In genomic region chr15:71634820-71635219, GRCh38 we compare ENCODE assay signal across 11 cellular contexts.
A peak's percentile ranks its signal among the peaks of the same experiment; 100 is the strongest.
DNase-seq lines count a peak whose midpoint lies in the region; ATAC-seq and TF ChIP-seq lines count a peak whose summit lies in the region.
"Had no signal": no experiment of that assay in that cellular context is flagged by ENCODE, and none has a peak within 500 bp of the region (broad histone marks: within the 10 kb centered on the region; RNA-seq: fewer than 3 reads in every experiment).

No MANE protein-coding gene starts in this region.

- H3K4me3 ChIP-seq in HUES48 (ENCODE audit: low read depth, low read length) (no peak overlapping the region), cardiac fibroblast (replicated peaks in 1 of 2; ENCODE audit: low read depth in 2 of 2, low read length in 2 of 2) (no peak overlapping the region), neuronal stem cell (ENCODE audit: low read length in 2 of 2) (no peak overlapping the region), sigmoid colon (no peak overlapping the region), GM23248 (no peak overlapping the region)
- H3K4me3 ChIP-seq: Peyer's patch had no signal

- H4K8ac ChIP-seq in neuronal stem cell (ENCODE audit: low read depth, low read length) = no peak overlapping the region

- DNase-seq in NCI-H2227 treated with DMSO at 0.1 percent for 48 hours (lab: John Stamatoyannopoulos, UW) (peak; percentile 78), cardiac fibroblast (ENCODE audit: low read depth in 2 of 2) (peak; percentile 17 to 33), neuronal stem cell (ENCODE audit: low spot score) (peak; percentile 21), sigmoid colon (no peak), GM23248 (no peak)
- DNase-seq: activated CD4-positive, CD25-positive, alpha-beta regulatory T cell; DND-41; Kasumi-1; Peyer's patch had no signal

- H3K4ac ChIP-seq in neuronal stem cell (ENCODE audit: low read length) = no peak overlapping the region

- no peaks in the 10 kb centered on the region for H3K36me3 ChIP-seq in HUES48 (ENCODE audit: control insufficient read depth, insufficient read depth, low read length)
- H3K36me3 ChIP-seq in neuronal stem cell (replicated peaks in 1 of 2; ENCODE audit: control insufficient read depth in 2 of 2, insufficient read depth in 2 of 2, low read length in 2 of 2) = no peaks in the 10 kb centered on the region
- no peaks in the 10 kb centered on the region for H3K36me3 ChIP-seq in sigmoid colon
- no peaks in the 10 kb centered on the region for H3K36me3 ChIP-seq in GM23248 (ENCODE audit: low read depth)
- H3K36me3 ChIP-seq: Peyer's patch had no signal

- H3K9me3 ChIP-seq in HUES48 (ENCODE audit: control insufficient read depth, insufficient read depth, low read length) (no peaks in the 10 kb centered on the region), neuronal stem cell (replicated peaks in 1 of 2; ENCODE audit: control insufficient read depth in 2 of 2, insufficient read depth in 1 of 2, low read depth in 1 of 2, low read length in 2 of 2) (no peaks in the 10 kb centered on the region), sigmoid colon (no peaks in the 10 kb centered on the region), GM23248 (ENCODE audit: low read depth) (no peaks in the 10 kb centered on the region)
- H3K9me3 ChIP-seq: Peyer's patch had no signal

- no peak overlapping the region for H2AFZ ChIP-seq in neuronal stem cell (ENCODE audit: low read length)
- H2AFZ ChIP-seq in GM23248 = no peak overlapping the region

- H3K27ac ChIP-seq in HUES48 (ENCODE audit: low read depth, low read length) (peak overlapping the region; percentile 25), neuronal stem cell (replicated peaks; ENCODE audit: low read length) (no peak overlapping the region), sigmoid colon (no peak overlapping the region), GM23248 (no peak overlapping the region)
- H3K27ac ChIP-seq: Peyer's patch had no signal

- in situ Hi-C loops in GM23248 (cut with MboI) = no loop called here

- no peak overlapping the region for H4K91ac ChIP-seq in neuronal stem cell (ENCODE audit: low read depth, low read length, poor library complexity)

- no peak overlapping the region for H2BK15ac ChIP-seq in neuronal stem cell (ENCODE audit: low read length)

- H3K27me3 ChIP-seq in HUES48 (ENCODE audit: control insufficient read depth, insufficient read depth, low read length) = no peaks in the 10 kb centered on the region
- no peaks in the 10 kb centered on the region for H3K27me3 ChIP-seq in neuronal stem cell (ENCODE audit: control insufficient read depth in 3 of 3, insufficient read depth in 3 of 3, low read depth in 1 of 3, low read length in 3 of 3)
- no peaks in the 10 kb centered on the region for H3K27me3 ChIP-seq in sigmoid colon
- no peaks in the 10 kb centered on the region for H3K27me3 ChIP-seq in GM23248 (replicated peaks; ENCODE audit: insufficient read depth)
- H3K27me3 ChIP-seq: Peyer's patch had no signal

- TF ChIP-seq POLR2A in sigmoid colon (IDR thresholded peaks at IDR 0.05) = no peak

- TF ChIP-seq CTCF in cardiac fibroblast (IDR thresholded peaks at IDR 0.05; ENCODE audit: low read depth, low read length) (no peak), sigmoid colon (IDR thresholded peaks at IDR 0.05) (no peak)

- ATAC-seq in HG03045 (IDR thresholded peaks at IDR 0.05; ENCODE audit: unreplicated experiment) = no peak

- H2BK5ac ChIP-seq in neuronal stem cell (ENCODE audit: low read length) = no peak overlapping the region

- intact Hi-C loops in sigmoid colon (cut with DNase I) = no loop called here

- no peaks in the 10 kb centered on the region for H3K9me2 ChIP-seq in GM23248 (ENCODE audit: insufficient read depth)

- no peak overlapping the region for H3K23ac ChIP-seq in neuronal stem cell (ENCODE audit: low read depth, low read length, poor library complexity)

- no peaks in the 10 kb centered on the region for H3K79me2 ChIP-seq in GM23248 (ENCODE audit: insufficient read depth)

- TF ChIP-seq EP300 in sigmoid colon (IDR thresholded peaks at IDR 0.05) = no peak

- H3K18ac ChIP-seq in neuronal stem cell (ENCODE audit: low read length) = no peak overlapping the region

- WGBS in neuronal stem cell (ENCODE audit: extremely low coverage in 2 of 2, insufficient read length in 2 of 2, insufficient replicate concordance in 1 of 2), 2 donors = no CpG with 5 or more reads among the region's 5 CpGs
- WGBS in sigmoid colon, 2 donors = 48 to 82% methylated on average over 5 of the region's 5 CpGs
- 39 to 42% methylated on average over 5 of the region's 5 CpGs for WGBS in GM23248 (ENCODE audit: low coverage in 1 of 2, low lambda C conversion rate in 2 of 2, missing lambda C conversion rate in 2 of 2), 2 experiments

- H3K4me2 ChIP-seq in neuronal stem cell (ENCODE audit: insufficient read depth, low read length, poor library complexity, severe bottlenecking) (no peak overlapping the region), GM23248 (ENCODE audit: unreplicated experiment) (no peak overlapping the region)

- H3K4me1 ChIP-seq in HUES48 (ENCODE audit: control insufficient read depth, insufficient read depth, low read length) (peaks cover 11% of the 10 kb centered on the region), neuronal stem cell (ENCODE audit: control insufficient read depth in 2 of 2, insufficient read depth in 1 of 2, low read depth in 1 of 2, low read length in 2 of 2) (peaks cover 9 to 27% of the 10 kb centered on the region in 2 donors), sigmoid colon (peaks cover 0 to 8% (median 3%) of the 10 kb centered on the region in 4 donors), GM23248 (ENCODE audit: insufficient read depth) (no peaks in the 10 kb centered on the region; the same call in 1 of the 2 replicates)

- H2AK5ac ChIP-seq in neuronal stem cell (ENCODE audit: low read depth, low read length) = no peak overlapping the region

- H2BK120ac ChIP-seq in neuronal stem cell (ENCODE audit: low read depth, low read length) = no peak overlapping the region

- H3K79me1 ChIP-seq in neuronal stem cell (ENCODE audit: low read depth, low read length) = no peaks in the 10 kb centered on the region

- H3F3A ChIP-seq in GM23248 (ENCODE audit: insufficient read depth) = peaks cover 12% of the 10 kb centered on the region; the same call in 1 of the 2 replicates

- no peak overlapping the region for H2BK12ac ChIP-seq in neuronal stem cell (ENCODE audit: low read length)

- H3K9ac ChIP-seq in HUES48 (ENCODE audit: low read depth, low read length) = no peak overlapping the region; the same call in 1 of the 2 replicates
- H3K9ac ChIP-seq in neuronal stem cell (ENCODE audit: low read depth, low read length, poor library complexity) = no peak overlapping the region
- H3K9ac ChIP-seq in GM23248 = no peak overlapping the region

- no peaks in the 10 kb centered on the region for H4K20me1 ChIP-seq in GM23248 (ENCODE audit: insufficient read depth)

- H3K14ac ChIP-seq in neuronal stem cell (ENCODE audit: low read length) = no peak overlapping the region

Comparison
In these comparisons a context has a peak if more than half of its experiments do, and no peak if none do; other contexts are left out.
1. DNase-seq: peak in NCI-H2227 treated with DMSO at 0.1 percent for 48 hours (single experiment), cardiac fibroblast (2 of 2) and neuronal stem cell (single experiment); none in sigmoid colon (single experiment) and GM23248 (single experiment).